ENCODE assay signal across 20 cellular contexts in genomic region chr12:223751-224240, GRCh38. TPM values are rescaled to one million over a fixed set of nuclear protein-coding genes. Genes with fewer than 3 reads are reported as not detected.
DNase-seq lines count a peak whose midpoint lies in the region; ATAC-seq lines count a peak whose summit lies in the region.
"Had no signal": no experiment of that assay in that cellular context is flagged by ENCODE, and none has a peak within 500 bp of the region (broad histone marks: within the 10 kb centered on the region; RNA-seq: fewer than 3 reads in every experiment).

No MANE protein-coding gene starts in this region.

- ATAC-seq in Right ventricle myocardium superior (ENCODE audit: poor library complexity) (no peak), GM19467 (IDR thresholded peaks at IDR 0.05; ENCODE audit: unreplicated experiment) (no peak)
- ATAC-seq: A549, GM12878 had no signal

- intact Hi-C loops in cardiac septum (cut with DNase I) = no loop called here
- intact Hi-C loops in Right ventricle myocardium superior (cut with DNase I) = no loop called here
- intact Hi-C loops in posterior vena cava (cut with DNase I) = no loop called here

- peak; percentile 38 for DNase-seq in cardiac septum (ENCODE audit: low spot score)
- no peak for DNase-seq in Right ventricle myocardium superior
- peak; percentile 63 for DNase-seq in islet precursor cell
- DNase-seq in posterior vena cava (ENCODE audit: low spot score) = peak; percentile 53
- no peak for DNase-seq in NCI-H82 (lab: John Stamatoyannopoulos, UW)
- DNase-seq: ACHN; AML-193; BE2C; CD4-positive, alpha-beta T cell; CD8-positive, alpha-beta memory T cell; DMS 273 treated with DMSO at 0.1 percent for 48 hours; DMS79; EL; GDM1; GOT3; H7; HCEC 1CT had no signal

RNA-seq across cellular contexts. Expression of gene SLC6A12, which starts 9.8 kb away (rescaled TPM):
- total RNA-seq in cardiac septum = 2.7 TPM
- 0.86 TPM for total RNA-seq in Right ventricle myocardium superior
- total RNA-seq in posterior vena cava = 1 to 10 TPM in 1 of 2 donors, under 1 TPM in 1; 1.00 to 1.0 TPM
- total RNA-seq: CD4-positive, alpha-beta T cell had no signal

RNA-seq across cellular contexts. Expression of gene SLC6A13, which starts 38.8 kb away (rescaled TPM):
- 6.1 TPM for total RNA-seq in cardiac septum
- 3.3 TPM for total RNA-seq in Right ventricle myocardium superior
- not detected for total RNA-seq in posterior vena cava
- total RNA-seq: H7 had no signal

Comparison
In these comparisons a context has a peak if more than half of its experiments do, and no peak if none do; other contexts are left out.
1. DNase-seq: peak in cardiac septum (single experiment), islet precursor cell (single experiment) and posterior vena cava (single experiment); none in Right ventricle myocardium superior (single experiment) and NCI-H82 (single experiment).